ENCODE assay signal across 8 cellular contexts in genomic region chr17:4987767-4988083, GRCh38. TPM values are rescaled to one million over a fixed set of nuclear protein-coding genes. Genes with fewer than 3 reads are reported as not detected.
DNase-seq lines count a peak whose midpoint lies in the region; ATAC-seq and TF ChIP-seq lines count a peak whose summit lies in the region.

No MANE protein-coding gene starts in this region.

- DNase-seq in foreskin fibroblast = no peak
- DNase-seq in pons (ENCODE audit: low spot score) = no peak
- no peak for DNase-seq in RKO (ENCODE audit: low spot score)
- no peak for DNase-seq in occipital lobe (lab: John Stamatoyannopoulos, UW)

- TF ChIP-seq CTCF in foreskin fibroblast (IDR thresholded peaks at IDR 0.05; ENCODE audit: low read depth, low read length) = no peak

- H3K36me3 ChIP-seq in skeletal muscle tissue (ENCODE audit: control insufficient read depth in 3 of 3, insufficient read depth in 3 of 3, low read length in 3 of 3) = peaks cover 6 to 19% (median 9%) of the 10 kb centered on the region in 3 donors

- H3K9ac ChIP-seq in skeletal muscle tissue (ENCODE audit: low read depth in 1 of 3, low read length in 3 of 3) = peak overlapping the region; percentile 93 to 97 (median 94)

- H3K27ac ChIP-seq in skeletal muscle tissue (ENCODE audit: low read depth, low read length) = peak overlapping the region; percentile 96

- H3K27me3 ChIP-seq in skeletal muscle tissue (ENCODE audit: control insufficient read depth in 3 of 3, insufficient read depth in 3 of 3, low read length in 3 of 3) = no peaks in the 10 kb centered on the region

- H3K4me1 ChIP-seq in skeletal muscle tissue (ENCODE audit: control insufficient read depth in 3 of 3, insufficient read depth in 3 of 3, low read length in 3 of 3) = peaks cover 25 to 32% (median 29%) of the 10 kb centered on the region in 3 donors

- peak overlapping the region; percentile 64 to 90 for H3K4me3 ChIP-seq in foreskin fibroblast (ENCODE audit: low read depth in 1 of 2, low read length in 2 of 2)
- peak overlapping the region; percentile 79 to 89 (median 87) for H3K4me3 ChIP-seq in skeletal muscle tissue (ENCODE audit: low read length in 3 of 3)

- ATAC-seq in GM21619 (IDR thresholded peaks at IDR 0.05; ENCODE audit: unreplicated experiment) (peak; percentile 9), SK-N-SH treated with all-trans-retinoic acid at 6 μM for 48 hours (peak; percentile 43; the same call in 2 of the 3 replicates), HG03432 (IDR thresholded peaks at IDR 0.05; ENCODE audit: unreplicated experiment) (no peak)

- H3K9me3 ChIP-seq in skeletal muscle tissue (ENCODE audit: control insufficient read depth in 3 of 3, low read length in 3 of 3) = no peaks in the 10 kb centered on the region

TF ChIP-seq in SK-N-SH treated with all-trans-retinoic acid at 6 μM for 48 hours, 23 proteins besides CTCF, POLR2A, EP300 and RAD21:
- TF ChIP-seq, protein P1, sequence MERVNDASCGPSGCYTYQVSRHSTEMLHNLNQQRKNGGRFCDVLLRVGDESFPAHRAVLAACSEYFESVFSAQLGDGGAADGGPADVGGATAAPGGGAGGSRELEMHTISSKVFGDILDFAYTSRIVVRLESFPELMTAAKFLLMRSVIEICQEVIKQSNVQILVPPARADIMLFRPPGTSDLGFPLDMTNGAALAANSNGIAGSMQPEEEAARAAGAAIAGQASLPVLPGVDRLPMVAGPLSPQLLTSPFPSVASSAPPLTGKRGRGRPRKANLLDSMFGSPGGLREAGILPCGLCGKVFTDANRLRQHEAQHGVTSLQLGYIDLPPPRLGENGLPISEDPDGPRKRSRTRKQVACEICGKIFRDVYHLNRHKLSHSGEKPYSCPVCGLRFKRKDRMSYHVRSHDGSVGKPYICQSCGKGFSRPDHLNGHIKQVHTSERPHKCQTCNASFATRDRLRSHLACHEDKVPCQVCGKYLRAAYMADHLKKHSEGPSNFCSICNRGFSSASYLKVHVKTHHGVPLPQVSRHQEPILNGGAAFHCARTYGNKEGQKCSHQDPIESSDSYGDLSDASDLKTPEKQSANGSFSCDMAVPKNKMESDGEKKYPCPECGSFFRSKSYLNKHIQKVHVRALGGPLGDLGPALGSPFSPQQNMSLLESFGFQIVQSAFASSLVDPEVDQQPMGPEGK (CRISPR knock-in tag; IDR thresholded peaks at IDR 0.05; ENCODE audit: borderline replicate concordance) = no peak
- TF ChIP-seq ZFP30 (CRISPR knock-in tag; IDR thresholded peaks at IDR 0.05) (no peak), CSDC2 (CRISPR knock-in tag; IDR thresholded peaks at IDR 0.05) (no peak), TOX (CRISPR knock-in tag; IDR thresholded peaks at IDR 0.05; ENCODE audit: borderline replicate concordance) (no peak), SNAI2 (CRISPR knock-in tag; IDR thresholded peaks at IDR 0.05) (no peak), POU6F1 (CRISPR knock-in tag; IDR thresholded peaks at IDR 0.05; ENCODE audit: borderline replicate concordance, low read depth) (no peak), TSHZ2 (CRISPR knock-in tag; IDR thresholded peaks at IDR 0.05) (no peak), ESRRG (CRISPR knock-in tag; IDR thresholded peaks at IDR 0.05) (no peak), ZNF70 (CRISPR knock-in tag; IDR thresholded peaks at IDR 0.05) (no peak), ISL1 (CRISPR knock-in tag; IDR thresholded peaks at IDR 0.05) (no peak), ZFP3 (CRISPR knock-in tag; IDR thresholded peaks at IDR 0.05) (no peak), ARNTL (CRISPR knock-in tag; IDR thresholded peaks at IDR 0.05; ENCODE audit: borderline replicate concordance, low read depth) (no peak), OSR1 (CRISPR knock-in tag; IDR thresholded peaks at IDR 0.05) (no peak), ZC3H10 (CRISPR knock-in tag; IDR thresholded peaks at IDR 0.05) (no peak)
- TF ChIP-seq, protein P2, sequence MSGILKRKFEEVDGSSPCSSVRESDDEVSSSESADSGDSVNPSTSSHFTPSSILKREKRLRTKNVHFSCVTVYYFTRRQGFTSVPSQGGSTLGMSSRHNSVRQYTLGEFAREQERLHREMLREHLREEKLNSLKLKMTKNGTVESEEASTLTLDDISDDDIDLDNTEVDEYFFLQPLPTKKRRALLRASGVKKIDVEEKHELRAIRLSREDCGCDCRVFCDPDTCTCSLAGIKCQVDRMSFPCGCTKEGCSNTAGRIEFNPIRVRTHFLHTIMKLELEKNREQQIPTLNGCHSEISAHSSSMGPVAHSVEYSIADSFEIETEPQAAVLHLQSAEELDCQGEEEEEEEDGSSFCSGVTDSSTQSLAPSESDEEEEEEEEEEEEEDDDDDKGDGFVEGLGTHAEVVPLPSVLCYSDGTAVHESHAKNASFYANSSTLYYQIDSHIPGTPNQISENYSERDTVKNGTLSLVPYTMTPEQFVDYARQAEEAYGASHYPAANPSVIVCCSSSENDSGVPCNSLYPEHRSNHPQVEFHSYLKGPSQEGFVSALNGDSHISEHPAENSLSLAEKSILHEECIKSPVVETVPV (CRISPR knock-in tag; IDR thresholded peaks at IDR 0.05) = no peak
- TF ChIP-seq, protein P3, sequence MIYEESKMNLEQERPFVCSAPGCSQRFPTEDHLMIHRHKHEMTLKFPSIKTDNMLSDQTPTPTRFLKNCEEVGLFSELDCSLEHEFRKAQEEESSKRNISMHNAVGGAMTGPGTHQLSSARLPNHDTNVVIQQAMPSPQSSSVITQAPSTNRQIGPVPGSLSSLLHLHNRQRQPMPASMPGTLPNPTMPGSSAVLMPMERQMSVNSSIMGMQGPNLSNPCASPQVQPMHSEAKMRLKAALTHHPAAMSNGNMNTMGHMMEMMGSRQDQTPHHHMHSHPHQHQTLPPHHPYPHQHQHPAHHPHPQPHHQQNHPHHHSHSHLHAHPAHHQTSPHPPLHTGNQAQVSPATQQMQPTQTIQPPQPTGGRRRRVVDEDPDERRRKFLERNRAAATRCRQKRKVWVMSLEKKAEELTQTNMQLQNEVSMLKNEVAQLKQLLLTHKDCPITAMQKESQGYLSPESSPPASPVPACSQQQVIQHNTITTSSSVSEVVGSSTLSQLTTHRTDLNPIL (CRISPR knock-in tag; IDR thresholded peaks at IDR 0.05; ENCODE audit: low read depth) = no peak

RNA-seq across cellular contexts. Expression of gene CAMTA2, which starts 0.2 kb away (rescaled TPM):
- total RNA-seq in skeletal muscle tissue (4.7 TPM), occipital lobe (5.1 TPM)

RNA-seq across cellular contexts. Expression of gene INCA1, which starts 9.6 kb away (rescaled TPM):
- total RNA-seq in skeletal muscle tissue (not detected), occipital lobe (0.31 TPM)

RNA-seq across cellular contexts. Expression of gene KIF1C, which starts 10.0 kb away (rescaled TPM):
- total RNA-seq in skeletal muscle tissue (47.5 TPM), occipital lobe (12.5 TPM)

RNA-seq across cellular contexts. Expression of gene SPAG7, which starts 20.1 kb away (rescaled TPM):
- total RNA-seq in skeletal muscle tissue = 51.7 TPM
- total RNA-seq in occipital lobe = 21.1 TPM

RNA-seq across cellular contexts. Expression of gene ENO3, which starts 36.8 kb away (rescaled TPM):
- 2,880 TPM for total RNA-seq in skeletal muscle tissue
- 2.3 TPM for total RNA-seq in occipital lobe
